ENCODE assay signal across 12 cellular contexts in genomic region chr17:3658784-3659449, GRCh38. TPM values are rescaled to one million over a fixed set of nuclear protein-coding genes. Genes with fewer than 3 reads are reported as not detected.
DNase-seq lines count a peak whose midpoint lies in the region; ATAC-seq, FAIRE-seq and TF ChIP-seq lines count a peak whose summit lies in the region.
"Had no signal": no experiment of that assay in that cellular context is flagged by ENCODE, and none has a peak within 500 bp of the region (broad histone marks: within the 10 kb centered on the region; RNA-seq: fewer than 3 reads in every experiment).

No MANE protein-coding gene starts in this region.

- CTCF ChIA-PET in K562 (lab: Yijun Ruan, JAX; ENCODE audit: low intra/inter-chr PET ratio), result no interaction called here

- H3K79me2 ChIP-seq in K562 (ENCODE audit: control insufficient read depth, insufficient read depth, low read length), result no peaks in the 10 kb centered on the region

- peaks cover 0 to 42% of the 10 kb centered on the region in 2 experiments; a peak in 2 of 5 replicates for H3K4me1 ChIP-seq in K562 (replicated peaks in 1 of 2; ENCODE audit: control insufficient read depth in 2 of 2, insufficient read depth in 2 of 2, low read length in 2 of 2)
- H3K4me1 ChIP-seq in skeletal muscle tissue (ENCODE audit: control insufficient read depth in 3 of 3, insufficient read depth in 3 of 3, low read length in 3 of 3), result peaks cover 19 to 29% (median 22%) of the 10 kb centered on the region in 3 donors

- no peaks in the 10 kb centered on the region for H3K9me1 ChIP-seq in K562 (ENCODE audit: control insufficient read depth, insufficient read depth, low read length)

- H3K27ac ChIP-seq in K562 (ENCODE audit: extremely low read depth, low read depth, low read length) (no peak overlapping the region), layer of hippocampus (ENCODE audit: low read depth, low read length) (peak overlapping the region; percentile 89), skeletal muscle tissue (ENCODE audit: low read depth, low read length) (peak overlapping the region; percentile 68)

- peak; percentile 17 for DNase-seq in GM03348 (ENCODE audit: low spot score)
- DNase-seq in K562 (ENCODE audit: extremely low read depth in 1 of 4, low spot score in 3 of 4), result no peak
- no peak for DNase-seq in head of caudate nucleus
- DNase-seq in NCI-H69 (lab: John Stamatoyannopoulos, UW), result no peak
- no peak for DNase-seq in retina
- DNase-seq: DMS 273 treated with DMSO at 0.1 percent for 48 hours, KG1, NCI-H1694 treated with DMSO at 0.1 percent for 48 hours, NCI-H774 had no signal

- H4K20me1 ChIP-seq in K562 (replicated peaks; ENCODE audit: control insufficient read depth, insufficient read depth, low read length), result no peaks in the 10 kb centered on the region

- TF ChIP-seq POLR2A in K562 (conservative IDR thresholded peaks at IDR 0.05), result no peak

- H3K4me2 ChIP-seq in K562 (ENCODE audit: insufficient read depth, low read length), result no peak overlapping the region

- TF ChIP-seq CTCF in K562 (IDR thresholded peaks at IDR 0.05 in 2 of 3, conservative IDR thresholded peaks at IDR 0.05 in 1 of 3; ENCODE audit: insufficient read depth in 2 of 3, low read depth in 1 of 3, low read length in 3 of 3), result no peak

- in situ Hi-C loops in K562 (cut with MboI), result no loop called here

- H3K27me3 ChIP-seq in K562 (ENCODE audit: control insufficient read depth in 2 of 2, insufficient read depth in 2 of 2, low read length in 2 of 2) (no peaks in the 10 kb centered on the region), layer of hippocampus (ENCODE audit: control insufficient read depth, insufficient read depth, low read length) (no peaks in the 10 kb centered on the region), skeletal muscle tissue (ENCODE audit: control insufficient read depth in 3 of 3, insufficient read depth in 3 of 3, low read length in 3 of 3) (no peaks in the 10 kb centered on the region)

- no peak for TF ChIP-seq EP300 in K562 (IDR thresholded peaks at IDR 0.05; ENCODE audit: low read length)

- POLR2A ChIA-PET in K562 (lab: Yijun Ruan, JAX), result interaction anchor here (0.7 kb wide), 1 partner anchor 17 kb away, joined by 3 read pairs; no protein-coding TSS in a partner anchor

- H3K4me3 ChIP-seq in K562 (no peak overlapping the region), skeletal muscle tissue (ENCODE audit: low read length in 3 of 3) (no peak overlapping the region)

- WGBS in K562 (ENCODE audit: insufficient coverage, low coverage, missing lambda C conversion rate), result 78% methylated on average over 6 of the region's 22 CpGs

- H3K36me3 ChIP-seq in K562 (ENCODE audit: control insufficient read depth, insufficient read depth, low read length), result no peaks in the 10 kb centered on the region
- H3K36me3 ChIP-seq in skeletal muscle tissue (ENCODE audit: control insufficient read depth in 3 of 3, insufficient read depth in 3 of 3, low read length in 3 of 3), result peaks cover 15 to 22% (median 21%) of the 10 kb centered on the region in 3 donors

- H2AFZ ChIP-seq in K562 (ENCODE audit: low read depth, low read length), result no peak overlapping the region

- intact Hi-C loops in K562 (cut with micrococcal nuclease), result no loop called here
- intact Hi-C loops in head of caudate nucleus (cut with DNase I), result no loop called here

- FAIRE-seq in K562 (lab: Jason Lieb, UNC), result no peak

- ATAC-seq in K562 (no peak), GM19351 (IDR thresholded peaks at IDR 0.05; ENCODE audit: unreplicated experiment) (no peak)

- H3K9me3 ChIP-seq in K562 (replicated peaks; ENCODE audit: control insufficient read depth, insufficient read depth, low read depth, low read length) (no peaks in the 10 kb centered on the region), skeletal muscle tissue (ENCODE audit: control insufficient read depth in 3 of 3, low read length in 3 of 3) (no peaks in the 10 kb centered on the region)

- no peak overlapping the region; a peak in 1 of 4 replicates for H3K9ac ChIP-seq in K562 (ENCODE audit: insufficient read depth in 1 of 2, low read depth in 2 of 2, low read length in 2 of 2)
- H3K9ac ChIP-seq in skeletal muscle tissue (ENCODE audit: low read depth in 1 of 3, low read length in 3 of 3), result peak overlapping the region in 1 of 3 donors; percentile 40

- BruUV-seq in K562 (replicated peaks; lab: Mats Ljungman, UMichigan), result no TSS peak

- TF ChIP-seq RAD21 in K562 (CRISPR knock-in tag; conservative IDR thresholded peaks at IDR 0.05 in 1 of 2, IDR thresholded peaks at IDR 0.05 in 1 of 2), result no peak

RNA-seq across cellular contexts. Expression of gene TAX1BP3, which starts 9.5 kb away (rescaled TPM):
- total RNA-seq in K562 (2011; cell fraction: chromatin; rRNA removed; ENCODE audit: low replicate concordance), result 6.8 and 15.3 TPM in 2 replicates
- total RNA-seq in K562 (2011; cell fraction: nucleolus; rRNA removed), result 6.2 and 10.7 TPM in 2 replicates
- total RNA-seq in K562 (2011; cell fraction: nucleoplasm; rRNA removed), result 6.9 and 7.4 TPM in 2 replicates
- total RNA-seq in K562 (2014; rRNA removed) (10.9 and 17.5 TPM in 2 replicates), K562 (2014; rRNA removed; fragmentation: Illumina TruSeq; extraction: Trizol) (4.1 and 4.4 TPM in 2 replicates), K562 (2015; rRNA removed; fragmentation: Illumina TruSeq; extraction: Trizol) (7.9 and 8.2 TPM in 2 replicates), K562 (2021) (14.5 and 15.4 TPM in 2 replicates), skeletal muscle tissue (31.3 TPM)
- polyA plus RNA-seq in K562 (2011; rRNA removed) (6.2 and 10.7 TPM in 2 replicates), K562 (2014; fragmentation: Illumina TruSeq; extraction: Trizol) (5.8 and 13.9 TPM in 2 replicates), K562 (2014; fragmentation: Nextera tagmentation; extraction: Ambion mirVana) (1 to 10 TPM in 1 of 2 experiments, under 1 TPM in 1; 0.99 to 2.5 TPM), K562 (2014; rRNA removed) (6.4 and 8.5 TPM in 2 replicates)
- 17.1 and 21.8 TPM in 2 replicates for polyA plus RNA-seq in K562 (2011; cell fraction: cytosol; rRNA removed)
- 9.7 and 10.7 TPM in 2 replicates for polyA plus RNA-seq in K562 (2011; cell fraction: nucleus; rRNA removed)
- polyA plus RNA-seq in K562 (2012), result 13.4 and 18.9 TPM in 2 replicates
- polyA minus RNA-seq in K562 (2011; rRNA and poly(A)+ RNA removed), result 4.4 and 4.6 TPM in 2 replicates
- 12.2 and 13.9 TPM in 2 replicates for polyA minus RNA-seq in K562 (2011; cell fraction: cytosol; rRNA and poly(A)+ RNA removed)
- polyA minus RNA-seq in K562 (2011; cell fraction: nucleus; rRNA and poly(A)+ RNA removed), result 3.5 and 5.0 TPM in 2 replicates

RNA-seq across cellular contexts. Expression of gene EMC6, which starts 9.7 kb away (rescaled TPM):
- total RNA-seq in K562 (2011; cell fraction: chromatin; rRNA removed; ENCODE audit: low replicate concordance), result 4.0 and 10.0 TPM in 2 replicates
- total RNA-seq in K562 (2011; cell fraction: nucleolus; rRNA removed), result 19.6 and 26.2 TPM in 2 replicates
- 12.8 and 13.0 TPM in 2 replicates for total RNA-seq in K562 (2011; cell fraction: nucleoplasm; rRNA removed)
- total RNA-seq in K562 (2014; rRNA removed) (27.7 and 40.0 TPM in 2 replicates), K562 (2014; rRNA removed; fragmentation: Illumina TruSeq; extraction: Trizol) (17.6 and 18.8 TPM in 2 replicates), K562 (2015; rRNA removed; fragmentation: Illumina TruSeq; extraction: Trizol) (31.7 and 34.3 TPM in 2 replicates), K562 (2021) (57.3 and 57.8 TPM in 2 replicates), skeletal muscle tissue (14.6 TPM)
- polyA plus RNA-seq in K562 (2011; rRNA removed) (22.8 and 24.3 TPM in 2 replicates), K562 (2014; fragmentation: Illumina TruSeq; extraction: Trizol) (24.9 and 28.6 TPM in 2 replicates), K562 (2014; fragmentation: Nextera tagmentation; extraction: Ambion mirVana) (1 to 10 TPM; 2.9 to 6.8 TPM), K562 (2014; rRNA removed) (136 and 159 TPM in 2 replicates)
- 57.6 and 175 TPM in 2 replicates for polyA plus RNA-seq in K562 (2011; cell fraction: cytosol; rRNA removed)
- polyA plus RNA-seq in K562 (2011; cell fraction: nucleus; rRNA removed), result 17.9 and 22.6 TPM in 2 replicates
- polyA plus RNA-seq in K562 (2012), result 36.5 and 40.8 TPM in 2 replicates
- 3.3 TPM in 2 replicates for polyA minus RNA-seq in K562 (2011; rRNA and poly(A)+ RNA removed)
- polyA minus RNA-seq in K562 (2011; cell fraction: cytosol; rRNA and poly(A)+ RNA removed), result 19.3 and 19.9 TPM in 2 replicates
- polyA minus RNA-seq in K562 (2011; cell fraction: nucleus; rRNA and poly(A)+ RNA removed), result 6.3 and 8.0 TPM in 2 replicates

RNA-seq across cellular contexts. Expression of gene CTNS, which starts 22.4 kb away (rescaled TPM):
- 9.1 and 19.9 TPM in 2 replicates for total RNA-seq in K562 (2011; cell fraction: chromatin; rRNA removed; ENCODE audit: low replicate concordance)
- 15.8 and 19.3 TPM in 2 replicates for total RNA-seq in K562 (2011; cell fraction: nucleolus; rRNA removed)
- 11.6 and 13.5 TPM in 2 replicates for total RNA-seq in K562 (2011; cell fraction: nucleoplasm; rRNA removed)
- total RNA-seq in K562 (2014; rRNA removed) (4.8 and 5.6 TPM in 2 replicates), K562 (2014; rRNA removed; fragmentation: Illumina TruSeq; extraction: Trizol) (3.5 TPM in 2 replicates), K562 (2015; rRNA removed; fragmentation: Illumina TruSeq; extraction: Trizol) (4.9 and 5.8 TPM in 2 replicates), K562 (2021) (6.2 and 7.3 TPM in 2 replicates), skeletal muscle tissue (11.5 TPM)
- polyA plus RNA-seq in K562 (2011; rRNA removed) (4.2 and 4.6 TPM in 2 replicates), K562 (2014; fragmentation: Illumina TruSeq; extraction: Trizol) (6.7 and 7.8 TPM in 2 replicates), K562 (2014; fragmentation: Nextera tagmentation; extraction: Ambion mirVana) (1 to 10 TPM in 1 of 2 experiments, under 1 TPM in 1; 0.66 to 1.0 TPM), K562 (2014; rRNA removed) (6.0 and 8.4 TPM in 2 replicates)
- 5.2 and 8.5 TPM in 2 replicates for polyA plus RNA-seq in K562 (2011; cell fraction: cytosol; rRNA removed)
- 13.9 and 17.9 TPM in 2 replicates for polyA plus RNA-seq in K562 (2011; cell fraction: nucleus; rRNA removed)
- polyA plus RNA-seq in K562 (2012), result 6.4 and 12.1 TPM in 2 replicates
- polyA minus RNA-seq in K562 (2011; rRNA and poly(A)+ RNA removed), result 3.3 and 5.8 TPM in 2 replicates
- polyA minus RNA-seq in K562 (2011; cell fraction: cytosol; rRNA and poly(A)+ RNA removed), result 2.8 and 3.9 TPM in 2 replicates
- 3.4 and 4.1 TPM in 2 replicates for polyA minus RNA-seq in K562 (2011; cell fraction: nucleus; rRNA and poly(A)+ RNA removed)

RNA-seq across cellular contexts. Expression of gene SHPK, which starts 22.9 kb away (rescaled TPM):
- 13.0 and 29.8 TPM in 2 replicates for total RNA-seq in K562 (2011; cell fraction: chromatin; rRNA removed; ENCODE audit: low replicate concordance)
- 18.3 and 19.6 TPM in 2 replicates for total RNA-seq in K562 (2011; cell fraction: nucleolus; rRNA removed)
- total RNA-seq in K562 (2011; cell fraction: nucleoplasm; rRNA removed), result 12.8 and 15.2 TPM in 2 replicates
- total RNA-seq in K562 (2014; rRNA removed) (16.3 and 20.2 TPM in 2 replicates), K562 (2014; rRNA removed; fragmentation: Illumina TruSeq; extraction: Trizol) (7.2 and 10.0 TPM in 2 replicates), K562 (2015; rRNA removed; fragmentation: Illumina TruSeq; extraction: Trizol) (11.8 and 12.3 TPM in 2 replicates), K562 (2021) (14.2 and 14.9 TPM in 2 replicates), skeletal muscle tissue (6.8 TPM)
- polyA plus RNA-seq in K562 (2011; rRNA removed) (12.6 and 13.1 TPM in 2 replicates), K562 (2014; fragmentation: Illumina TruSeq; extraction: Trizol) (12.2 and 12.8 TPM in 2 replicates), K562 (2014; fragmentation: Nextera tagmentation; extraction: Ambion mirVana) (1 to 10 TPM; 2.5 to 2.6 TPM), K562 (2014; rRNA removed) (10.5 and 11.2 TPM in 2 replicates)
- 17.7 and 23.1 TPM in 2 replicates for polyA plus RNA-seq in K562 (2011; cell fraction: cytosol; rRNA removed)
- polyA plus RNA-seq in K562 (2011; cell fraction: nucleus; rRNA removed), result 5.7 and 9.0 TPM in 2 replicates
- 9.8 and 10.4 TPM in 2 replicates for polyA plus RNA-seq in K562 (2012)
- polyA minus RNA-seq in K562 (2011; rRNA and poly(A)+ RNA removed), result 13.5 and 19.8 TPM in 2 replicates
- polyA minus RNA-seq in K562 (2011; cell fraction: cytosol; rRNA and poly(A)+ RNA removed), result 15.0 and 15.7 TPM in 2 replicates
- polyA minus RNA-seq in K562 (2011; cell fraction: nucleus; rRNA and poly(A)+ RNA removed), result 4.7 and 6.9 TPM in 2 replicates

RNA-seq across cellular contexts. Expression of gene P2RX5, which starts 37.0 kb away (rescaled TPM):
- 3.7 and 10.0 TPM in 2 replicates for total RNA-seq in K562 (2011; cell fraction: chromatin; rRNA removed; ENCODE audit: low replicate concordance)
- 4.3 and 7.7 TPM in 2 replicates for total RNA-seq in K562 (2011; cell fraction: nucleolus; rRNA removed)
- total RNA-seq in K562 (2011; cell fraction: nucleoplasm; rRNA removed), result 2.3 and 4.7 TPM in 2 replicates
- 1.3 and 1.8 TPM in 2 replicates for total RNA-seq in K562 (2014; rRNA removed)
- 0.35 and 1.5 TPM in 2 replicates for total RNA-seq in K562 (2014; rRNA removed; fragmentation: Illumina TruSeq; extraction: Trizol)
- total RNA-seq in K562 (2015; rRNA removed; fragmentation: Illumina TruSeq; extraction: Trizol), result 0.87 and 1.5 TPM in 2 replicates
- 1.6 and 1.8 TPM in 2 replicates for total RNA-seq in K562 (2021)
- 2.7 and 4.0 TPM in 2 replicates for polyA plus RNA-seq in K562 (2011; rRNA removed)
- 2.2 and 4.5 TPM in 2 replicates for polyA plus RNA-seq in K562 (2011; cell fraction: cytosol; rRNA removed)
- polyA plus RNA-seq in K562 (2011; cell fraction: nucleus; rRNA removed), result 4.0 and 10.8 TPM in 2 replicates
- polyA plus RNA-seq in K562 (2012), result 2.0 and 2.1 TPM in 2 replicates
- polyA plus RNA-seq in K562 (2014; fragmentation: Illumina TruSeq; extraction: Trizol), result 1.1 and 1.6 TPM in 2 replicates
- under 1 TPM; 0.31 to 0.61 TPM for polyA plus RNA-seq in K562 (2014; fragmentation: Nextera tagmentation; extraction: Ambion mirVana)
- 0.49 and 1.2 TPM in 2 replicates for polyA plus RNA-seq in K562 (2014; rRNA removed)
- 1.0 and 2.8 TPM in 2 replicates for polyA minus RNA-seq in K562 (2011; rRNA and poly(A)+ RNA removed)
- 3.1 and 4.7 TPM in 2 replicates for polyA minus RNA-seq in K562 (2011; cell fraction: cytosol; rRNA and poly(A)+ RNA removed)
- 1.8 and 3.2 TPM in 2 replicates for polyA minus RNA-seq in K562 (2011; cell fraction: nucleus; rRNA and poly(A)+ RNA removed)
- 13.0 TPM for total RNA-seq in skeletal muscle tissue
